ENCODE assay signal across 16 cellular contexts in the genomic region with DNA sequence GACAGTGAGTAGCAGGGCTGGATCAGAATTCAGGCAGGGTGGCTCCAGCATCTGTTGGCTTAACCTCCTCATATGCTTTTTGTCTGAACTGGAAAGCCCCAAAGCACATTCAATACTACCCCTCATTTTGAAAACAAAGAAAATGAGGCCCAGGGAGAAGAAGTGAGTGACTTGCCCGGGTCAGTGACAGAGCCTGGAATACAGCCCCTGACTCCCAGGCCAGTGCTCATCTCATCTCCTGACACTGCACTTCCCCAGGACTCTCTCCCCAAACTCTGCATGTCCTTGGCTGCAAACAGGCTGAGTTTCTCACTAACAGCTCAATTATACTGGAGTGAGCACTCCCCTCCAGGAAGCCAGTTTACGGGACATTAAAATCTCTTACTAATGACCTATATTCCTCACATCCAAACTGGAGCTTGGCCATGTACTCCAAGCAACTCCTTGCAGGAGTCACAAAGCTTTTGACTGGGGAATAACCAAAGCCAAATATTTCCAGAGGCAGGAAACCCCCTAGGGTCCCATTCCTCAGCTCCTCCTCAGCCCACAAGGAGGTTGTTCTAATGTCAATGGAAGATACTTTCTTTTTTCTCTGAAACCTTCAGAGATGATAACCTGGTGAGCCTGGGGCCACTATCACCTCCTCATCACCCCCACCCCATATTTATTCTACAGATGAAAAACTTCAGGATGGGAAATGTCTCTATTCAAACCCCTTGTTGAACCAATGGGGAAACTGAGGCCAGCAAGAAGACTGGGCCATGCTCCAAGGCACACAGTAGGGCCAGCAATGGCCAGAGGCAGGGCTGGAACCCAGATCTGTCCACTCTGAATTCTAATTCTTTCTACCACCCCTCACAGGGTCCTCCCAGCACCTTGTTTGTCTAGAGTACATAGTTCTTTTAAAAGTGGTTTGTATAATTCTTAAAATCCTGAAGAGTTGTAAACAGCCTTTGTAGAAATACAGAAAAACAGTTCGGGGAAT.
A peak's percentile ranks its signal among the peaks of the same experiment; 100 is the strongest.
DNase-seq lines count a peak whose midpoint lies in the region; ATAC-seq, FAIRE-seq and TF ChIP-seq lines count a peak whose summit lies in the region.
"Had no signal": no experiment of that assay in that cellular context is flagged by ENCODE, and none has a peak within 500 bp of the region (broad histone marks: within the 10 kb centered on the region; RNA-seq: fewer than 3 reads in every experiment).

No MANE protein-coding gene starts in this region.

- H3K18ac ChIP-seq in trophoblast cell (ENCODE audit: low read length), result no peak overlapping the region

- H2AFZ ChIP-seq in PC-3 (ENCODE audit: low read length) (no peak overlapping the region), trophoblast cell (ENCODE audit: insufficient read depth, low read length, poor library complexity) (no peak overlapping the region)

- peak overlapping the region; percentile 30 for H2AK5ac ChIP-seq in trophoblast cell (ENCODE audit: low read length)

- H2BK120ac ChIP-seq in trophoblast cell (ENCODE audit: insufficient read depth, low read length, poor library complexity), result peak overlapping the region; percentile 54

- BruUV-seq in PC-3 (replicated peaks; lab: Mats Ljungman, UMichigan), result no TSS peak

- intact Hi-C loops in PC-3 (cut with micrococcal nuclease), result no loop called here
- intact Hi-C loops in heart right ventricle (cut with DNase I), result no loop called here

- H3K79me1 ChIP-seq in trophoblast cell (ENCODE audit: low read length), result peaks cover 11% of the 10 kb centered on the region

- no peaks in the 10 kb centered on the region for H4K20me1 ChIP-seq in PC-3 (ENCODE audit: low read length)

- H3K4me2 ChIP-seq in A549, result peak overlapping the region; percentile 62
- H3K4me2 ChIP-seq in PC-3 (ENCODE audit: low read length), result no peak overlapping the region
- no peak overlapping the region for H3K4me2 ChIP-seq in trophoblast cell (ENCODE audit: low read length)

- no peaks in the 10 kb centered on the region for H3K79me2 ChIP-seq in PC-3 (ENCODE audit: low read length)
- no peaks in the 10 kb centered on the region for H3K79me2 ChIP-seq in trophoblast cell (ENCODE audit: control insufficient read depth, insufficient read depth, low read length, poor library complexity)

- POLR2A ChIA-PET in A549 (lab: Yijun Ruan, JAX) (no interaction called here), PC-3 (lab: Charles Lee; ENCODE audit: unreplicated experiment) (no interaction called here)

- ATAC-seq in A549 (no peak), PC-3 (peak; percentile 59), heart right ventricle (peak in 6 of 8 donors; percentile 13 to 68 (median 45)), SK-N-SH treated with all-trans-retinoic acid at 6 μM for 48 hours (no peak)

- CTCF ChIA-PET in A549 (lab: Yijun Ruan, JAX), result no interaction called here
- CTCF ChIA-PET in PC-3 (lab: Charles Lee), result no interaction called here

- FAIRE-seq in A549 (lab: Jason Lieb, UNC), result no peak

- H2BK12ac ChIP-seq in trophoblast cell (ENCODE audit: low read length), result peak overlapping the region; percentile 73

- no peaks in the 10 kb centered on the region for H3K9me2 ChIP-seq in PC-3 (replicated peaks; ENCODE audit: low read length)

- no peaks in the 10 kb centered on the region for H3F3A ChIP-seq in PC-3 (ENCODE audit: low read length, unreplicated experiment)

- TF ChIP-seq CTCF in A549 (IDR thresholded peaks at IDR 0.05), result no peak
- no peak for TF ChIP-seq CTCF in PC-3 (conservative IDR thresholded peaks at IDR 0.05; ENCODE audit: low read depth, low read length)
- TF ChIP-seq CTCF in heart right ventricle (IDR thresholded peaks at IDR 0.05), result no peak

- H3K9ac ChIP-seq in PC-3 (ENCODE audit: low read length) (no peak overlapping the region), trophoblast cell (ENCODE audit: low read length) (no peak overlapping the region)

- H3K14ac ChIP-seq in trophoblast cell (ENCODE audit: low read length), result no peak overlapping the region

- H3K36me3 ChIP-seq in PC-3 (ENCODE audit: low read depth, low read length) (no peaks in the 10 kb centered on the region), heart right ventricle (no peaks in the 10 kb centered on the region), trophoblast cell (ENCODE audit: control insufficient read depth in 1 of 2, insufficient read depth in 2 of 2, low read length in 2 of 2) (no peaks in the 10 kb centered on the region)
- H3K36me3 ChIP-seq: thoracic aorta had no signal

- H4K91ac ChIP-seq in trophoblast cell (ENCODE audit: low read depth, low read length), result peak overlapping the region; percentile 38

- H4K12ac ChIP-seq in trophoblast cell (ENCODE audit: low read depth, low read length), result no peak overlapping the region

- no peak for TF ChIP-seq EP300 in A549 (IDR thresholded peaks at IDR 0.05)

- H3K4me1 ChIP-seq in A549 (peaks cover 60% of the 10 kb centered on the region), PC-3 (ENCODE audit: insufficient read depth, low read length) (peaks cover 13% of the 10 kb centered on the region), heart right ventricle (peaks cover 10 to 66% (median 48%) of the 10 kb centered on the region in 9 donors), trophoblast cell (ENCODE audit: control insufficient read depth in 1 of 2, insufficient read depth in 2 of 2, low read length in 2 of 2) (peaks cover 9 to 18% of the 10 kb centered on the region in 2 experiments)

- DNase-seq in A549 (ENCODE audit: low read depth in 1 of 2, low spot score in 1 of 2) (no peak), PC-3 (no peak), heart right ventricle (no peak), trophoblast cell (no peak), NCI-H1105 treated with DMSO at 0.1 percent for 48 hours (lab: John Stamatoyannopoulos, UW) (no peak), NCI-H510A (lab: John Stamatoyannopoulos, UW) (no peak)
- DNase-seq in effector CD4-positive, alpha-beta T cell, result no peak
- DNase-seq: activated CD4-positive, alpha-beta T cell treated with anti-CD3 and anti-CD28 coated beads, Interleukin-2, amount 50 U/mL, for 1 hour; effector CD8-positive, alpha-beta T cell; KG1; NCI-H1436 treated with DMSO at 0.1 percent for 48 hours; NCI-H510A treated with DMSO at 0.1 percent for 48 hours; nephron progenitor cell had no signal

- H3K27ac ChIP-seq in A549, result peak overlapping the region; percentile 54 to 68; a peak in 4 of 6 replicates
- H3K27ac ChIP-seq in PC-3 (ENCODE audit: low read length), result no peak overlapping the region
- H3K27ac ChIP-seq in heart right ventricle, result peak overlapping the region in 6 of 10 donors; percentile 13 to 41 (median 30)
- H3K27ac ChIP-seq in trophoblast cell (ENCODE audit: low read depth, low read length), result no peak overlapping the region
- H3K27ac ChIP-seq: RWPE1, thoracic aorta had no signal

- TF ChIP-seq POLR2A in A549 (IDR thresholded peaks at IDR 0.05; ENCODE audit: low read length), result no peak

- WGBS in A549 (ENCODE audit: missing lambda C conversion rate), result 73% methylated on average over 3 of the region's 3 CpGs
- 55 to 67% methylated on average over 3 of the region's 3 CpGs for WGBS in heart right ventricle, 2 donors
- no CpG with 5 or more reads among the region's 3 CpGs for WGBS in trophoblast cell (ENCODE audit: extremely low coverage, insufficient coverage, insufficient read length)

- no peak overlapping the region for H3K4ac ChIP-seq in trophoblast cell (ENCODE audit: low read depth, low read length)

- no peak overlapping the region for H4K8ac ChIP-seq in trophoblast cell (ENCODE audit: low read depth, low read length)

- H3K9me3 ChIP-seq in A549 (no peaks in the 10 kb centered on the region), PC-3 (ENCODE audit: low read length) (no peaks in the 10 kb centered on the region), heart right ventricle (no peaks in the 10 kb centered on the region), trophoblast cell (ENCODE audit: insufficient read depth, low read depth, low read length) (no peaks in the 10 kb centered on the region)
- H3K9me3 ChIP-seq: thoracic aorta had no signal

- no peak for TF ChIP-seq RAD21 in A549 (conservative IDR thresholded peaks at IDR 0.05 in 1 of 2, IDR thresholded peaks at IDR 0.05 in 1 of 2)

- no peak overlapping the region for H2BK5ac ChIP-seq in trophoblast cell (ENCODE audit: low read depth, low read length, poor library complexity)

- H3K4me3 ChIP-seq in A549 (no peak overlapping the region), PC-3 (ENCODE audit: low read length) (no peak overlapping the region), heart right ventricle (no peak overlapping the region), trophoblast cell (ENCODE audit: low read depth, low read length) (no peak overlapping the region)
- H3K4me3 ChIP-seq: thoracic aorta had no signal

- H3K23ac ChIP-seq in trophoblast cell (ENCODE audit: low read length), result no peak overlapping the region

- H3K27me3 ChIP-seq in PC-3 (ENCODE audit: low read length) (no peaks in the 10 kb centered on the region), heart right ventricle (no peaks in the 10 kb centered on the region), trophoblast cell (ENCODE audit: insufficient read depth, low read length) (no peaks in the 10 kb centered on the region)

TF ChIP-seq in A549, 52 proteins besides CTCF, POLR2A, EP300 and RAD21 (continues in another document):
- TF ChIP-seq, protein P1, sequence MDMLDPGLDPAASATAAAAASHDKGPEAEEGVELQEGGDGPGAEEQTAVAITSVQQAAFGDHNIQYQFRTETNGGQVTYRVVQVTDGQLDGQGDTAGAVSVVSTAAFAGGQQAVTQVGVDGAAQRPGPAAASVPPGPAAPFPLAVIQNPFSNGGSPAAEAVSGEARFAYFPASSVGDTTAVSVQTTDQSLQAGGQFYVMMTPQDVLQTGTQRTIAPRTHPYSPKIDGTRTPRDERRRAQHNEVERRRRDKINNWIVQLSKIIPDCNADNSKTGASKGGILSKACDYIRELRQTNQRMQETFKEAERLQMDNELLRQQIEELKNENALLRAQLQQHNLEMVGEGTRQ (IDR thresholded peaks at IDR 0.05), result no peak
- TF ChIP-seq CHD2 (IDR thresholded peaks at IDR 0.05; ENCODE audit: low read length, partially characterized antibody), result no peak
- TF ChIP-seq, protein P2, sequence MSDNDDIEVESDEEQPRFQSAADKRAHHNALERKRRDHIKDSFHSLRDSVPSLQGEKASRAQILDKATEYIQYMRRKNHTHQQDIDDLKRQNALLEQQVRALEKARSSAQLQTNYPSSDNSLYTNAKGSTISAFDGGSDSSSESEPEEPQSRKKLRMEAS (IDR thresholded peaks at IDR 0.05), result no peak

TF ChIP-seq in SK-N-SH treated with all-trans-retinoic acid at 6 μM for 48 hours, 23 proteins besides CTCF, POLR2A, EP300 and RAD21:
- TF ChIP-seq TCF4 (CRISPR knock-in tag; IDR thresholded peaks at IDR 0.05; ENCODE audit: borderline replicate concordance) (no peak), TOX (CRISPR knock-in tag; IDR thresholded peaks at IDR 0.05; ENCODE audit: borderline replicate concordance) (no peak), ZFP3 (CRISPR knock-in tag; IDR thresholded peaks at IDR 0.05) (no peak), ZNF8 (CRISPR knock-in tag; IDR thresholded peaks at IDR 0.05) (no peak)
TF ChIP-seq in SK-N-SH treated with all-trans-retinoic acid at 6 μM for 48 hours: peak in this region for 0.

Comparison
In these comparisons a context has a peak if more than half of its experiments do, and no peak if none do; other contexts are left out.
1. ATAC-seq: peak in PC-3 (single experiment) and heart right ventricle (6 of 8); none in A549 (0 of 2) and SK-N-SH treated with all-trans-retinoic acid at 6 μM for 48 hours (single experiment).
2. H3K27ac ChIP-seq: peak in A549 (2 of 2) and heart right ventricle (6 of 10); none in PC-3 (single experiment) and trophoblast cell (single experiment).